ENCODE assay signal across 1 cellular context in genomic region chr6:47075741-47076421, GRCh38.
TF ChIP-seq lines count a peak whose summit lies in the region.

No MANE protein-coding gene starts in this region.

TF ChIP-seq in HepG2, 621 proteins besides CTCF, POLR2A, EP300 and RAD21 (continued from another document and continues in another):
- no peak for TF ChIP-seq ZBTB33 (CRISPR knock-in tag; IDR thresholded peaks at IDR 0.05)
- no peak for TF ChIP-seq BCL3 (CRISPR knock-in tag; IDR thresholded peaks at IDR 0.05)
- 0 out of 2 replicates have a peak, but pooled peaks have one; percentile 18 for TF ChIP-seq MYPOP (CRISPR knock-in tag; IDR thresholded peaks at IDR 0.05)
- peak; percentile 84 for TF ChIP-seq NR2F6 (IDR thresholded peaks at IDR 0.05)
- peak; percentile 82 for TF ChIP-seq NR2F6 (CRISPR knock-in tag; IDR thresholded peaks at IDR 0.05)
- peak; percentile 41; the same call in 1 of the 2 replicates for TF ChIP-seq ZNF777 (CRISPR knock-in tag; IDR thresholded peaks at IDR 0.05)
- peak; percentile 41 for TF ChIP-seq TBL1XR1 (IDR thresholded peaks at IDR 0.05; ENCODE audit: borderline replicate concordance, low read length, partially characterized antibody)
- peak; percentile 29; the same call in 1 of the 2 replicates for TF ChIP-seq AKNA (CRISPR knock-in tag; IDR thresholded peaks at IDR 0.05; ENCODE audit: borderline replicate concordance)
- peak; percentile 79; the same call in 1 of the 2 replicates for TF ChIP-seq TARDBP (CRISPR knock-in tag; IDR thresholded peaks at IDR 0.05)
- TF ChIP-seq ZNF788 (CRISPR knock-in tag; IDR thresholded peaks at IDR 0.05; ENCODE audit: borderline replicate concordance), result peak; percentile 82; the same call in 1 of the 2 replicates
- 0 out of 2 replicates have a peak, but pooled peaks have one; percentile 36 for TF ChIP-seq ZNF34 (CRISPR knock-in tag; IDR thresholded peaks at IDR 0.05; ENCODE audit: borderline replicate concordance)
- peak; percentile 82 for TF ChIP-seq KAT8 (CRISPR knock-in tag; IDR thresholded peaks at IDR 0.05)
- TF ChIP-seq BHLHE40 (IDR thresholded peaks at IDR 0.05; ENCODE audit: low read length), result 0 out of 2 replicates have a peak, but pooled peaks have one; percentile 2
- peak; percentile 93 for TF ChIP-seq ZKSCAN5 (CRISPR knock-in tag; IDR thresholded peaks at IDR 0.05)
- TF ChIP-seq KDM4B (CRISPR knock-in tag; IDR thresholded peaks at IDR 0.05), result peak; percentile 93
- TF ChIP-seq NFATC3 (CRISPR knock-in tag; IDR thresholded peaks at IDR 0.05), result 0 out of 2 replicates have a peak, but pooled peaks have one; percentile 27
- TF ChIP-seq CBX1 (IDR thresholded peaks at IDR 0.05; ENCODE audit: low read depth), result peak; percentile 81
- peak; percentile 63; the same call in 1 of the 2 replicates for TF ChIP-seq TBX3 (IDR thresholded peaks at IDR 0.05; ENCODE audit: borderline replicate concordance)
- TF ChIP-seq ZNF660 (CRISPR knock-in tag; IDR thresholded peaks at IDR 0.05; ENCODE audit: borderline replicate concordance, low read depth), result no peak
- peak in 1 of 2 experiments; percentile 64; a peak in 1 of 4 replicates for TF ChIP-seq REST (IDR thresholded peaks at IDR 0.05; ENCODE audit: borderline replicate concordance in 1 of 2, low read depth in 1 of 2, low read length in 2 of 2)
- no peak for TF ChIP-seq ZNF512 (CRISPR knock-in tag; IDR thresholded peaks at IDR 0.05)
- no peak for TF ChIP-seq RFXANK (CRISPR knock-in tag; IDR thresholded peaks at IDR 0.05)
- TF ChIP-seq AGO2 (optimal IDR thresholded peaks at IDR 0.05; ENCODE audit: low read depth, low read length), result no peak
- peak; percentile 94 for TF ChIP-seq TEAD3 (CRISPR knock-in tag; optimal IDR thresholded peaks at IDR 0.05; ENCODE audit: borderline replicate concordance)
- no peak for TF ChIP-seq ATRX (CRISPR knock-in tag; IDR thresholded peaks at IDR 0.05; ENCODE audit: borderline replicate concordance)
- no peak for TF ChIP-seq ZNF770 (CRISPR knock-in tag; IDR thresholded peaks at IDR 0.05)
- TF ChIP-seq GATAD1 (CRISPR knock-in tag; IDR thresholded peaks at IDR 0.05), result no peak
- no peak for TF ChIP-seq BCLAF1 (IDR thresholded peaks at IDR 0.05)
- TF ChIP-seq LCORL (IDR thresholded peaks at IDR 0.05), result peak; percentile 95
- peak; percentile 74 for TF ChIP-seq LCORL (CRISPR knock-in tag; IDR thresholded peaks at IDR 0.05)
